Comparison of ENCODE assay signal across 8 cellular contexts in the genomic region with DNA sequence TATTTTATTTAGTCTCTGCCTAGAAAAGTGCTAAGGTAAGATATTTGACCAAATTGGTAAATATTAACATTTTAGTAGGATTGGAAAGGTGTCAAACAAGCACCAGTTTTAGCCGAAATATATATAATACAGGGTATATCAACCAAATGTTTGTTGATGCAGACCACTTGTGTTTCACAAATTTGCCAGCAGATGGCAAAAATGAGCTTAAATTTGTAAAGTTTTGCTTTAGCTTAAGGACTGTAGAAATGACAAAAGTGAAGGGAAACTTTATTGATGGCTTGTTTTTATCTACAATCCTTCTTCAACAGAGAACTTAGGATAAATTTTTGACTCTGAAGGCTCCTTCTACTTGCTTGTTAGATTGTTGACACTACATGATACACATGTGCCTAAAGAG. TPM values are rescaled to one million over a fixed set of nuclear protein-coding genes. Genes with fewer than 3 reads are reported as not detected.
A peak's percentile ranks its signal among the peaks of the same experiment; 100 is the strongest.
DNase-seq lines count a peak whose midpoint lies in the region; ATAC-seq lines count a peak whose summit lies in the region.

No MANE protein-coding gene starts in this region.

- H3K56ac ChIP-seq in mesendoderm (ENCODE audit: low read length) = no peak overlapping the region

- ATAC-seq in HG03175 (IDR thresholded peaks at IDR 0.05; ENCODE audit: unreplicated experiment) = peak; percentile 21
- no peak for ATAC-seq in HG03520 (IDR thresholded peaks at IDR 0.05; ENCODE audit: unreplicated experiment)

- H3K23ac ChIP-seq in mesendoderm (ENCODE audit: low read length) = no peak overlapping the region

- no peak overlapping the region for H3K18ac ChIP-seq in mesendoderm (ENCODE audit: low read length)

- no peak overlapping the region for H4K8ac ChIP-seq in mesendoderm (ENCODE audit: low read depth, low read length)

- H3K27me3 ChIP-seq in mesendoderm (ENCODE audit: insufficient read depth, low read length, poor library complexity) = no peaks in the 10 kb centered on the region

- H3K4me2 ChIP-seq in mesendoderm (ENCODE audit: low read length) = no peak overlapping the region

- H2BK120ac ChIP-seq in mesendoderm (ENCODE audit: low read depth, low read length) = no peak overlapping the region

- H3K4me3 ChIP-seq in mesendoderm (ENCODE audit: low read length) = no peak overlapping the region

- no peak overlapping the region for H2BK15ac ChIP-seq in mesendoderm (replicated peaks; ENCODE audit: low read depth)

- no peaks in the 10 kb centered on the region for H3K36me3 ChIP-seq in mesendoderm (ENCODE audit: control insufficient read depth, insufficient read depth, low read length)

- peak; percentile 49 for DNase-seq in DMS153 (lab: John Stamatoyannopoulos, UW)
- DNase-seq in SHP77 treated with DMSO at 0.1 percent for 48 hours (lab: John Stamatoyannopoulos, UW) = peak; percentile 40
- peak; percentile 31 for DNase-seq in central memory CD4-positive, alpha-beta T cell
- peak; percentile 53 for DNase-seq in mesendoderm
- DNase-seq in NCI-H524 treated with DMSO at 0.1 percent for 48 hours (lab: John Stamatoyannopoulos, UW) = no peak
- DNase-seq in AG08396 (ENCODE audit: low spot score) = no peak

- H3K4me1 ChIP-seq in mesendoderm (ENCODE audit: control insufficient read depth, low read depth, low read length) = no peaks in the 10 kb centered on the region

- H3K79me1 ChIP-seq in mesendoderm (ENCODE audit: low read length) = peaks cover under 1% of the 10 kb centered on the region

- H3K79me2 ChIP-seq in mesendoderm (ENCODE audit: control insufficient read depth, insufficient read depth, low read length) = peaks cover under 1% of the 10 kb centered on the region

- no CpG with 5 or more reads among the region's 1 CpG for WGBS in mesendoderm (ENCODE audit: extremely low coverage, insufficient coverage, low lambda C conversion rate)

- H4K5ac ChIP-seq in mesendoderm (ENCODE audit: low read length) = no peak overlapping the region

- H3K4ac ChIP-seq in mesendoderm (ENCODE audit: low read depth, low read length) = no peak overlapping the region

- H2BK5ac ChIP-seq in mesendoderm (ENCODE audit: low read length) = no peak overlapping the region

- no peak overlapping the region for H2AK5ac ChIP-seq in mesendoderm (ENCODE audit: low read length)

- no peak overlapping the region for H3K9ac ChIP-seq in mesendoderm (ENCODE audit: low read length)

- no peak overlapping the region for H3K27ac ChIP-seq in mesendoderm (ENCODE audit: low read depth, low read length)

RNA-seq across cellular contexts. Expression of a gene that starts 4.8 kb away (rescaled TPM):
- polyA plus RNA-seq in mesendoderm (2013, experiment 1 of 2) = 37.7 TPM
- polyA plus RNA-seq in mesendoderm (2013, experiment 2 of 2) = 40.0 TPM

RNA-seq across cellular contexts. Expression of a gene that starts 59.7 kb away (rescaled TPM):
- polyA plus RNA-seq in mesendoderm (2013, experiment 1 of 2) = 0.03 TPM
- 0.06 TPM for polyA plus RNA-seq in mesendoderm (2013, experiment 2 of 2)

Comparison
In these comparisons a context has a peak if more than half of its experiments do, and no peak if none do; other contexts are left out.
1. DNase-seq: peak in DMS153 (single experiment), SHP77 treated with DMSO at 0.1 percent for 48 hours (single experiment), central memory CD4-positive, alpha-beta T cell (single experiment) and mesendoderm (single experiment); none in NCI-H524 treated with DMSO at 0.1 percent for 48 hours (single experiment) and AG08396 (single experiment).